Comparison of ENCODE assay signal across 1 cellular context in genomic region chr5:149145138-149145537, GRCh38.
TF ChIP-seq lines count a peak whose summit lies in the region.

No MANE protein-coding gene starts in this region.

TF ChIP-seq in HepG2, 621 proteins besides CTCF, POLR2A, EP300 and RAD21:
- TF ChIP-seq ZNF800 (CRISPR knock-in tag; IDR thresholded peaks at IDR 0.05) (no peak), STAT5B (CRISPR knock-in tag; IDR thresholded peaks at IDR 0.05) (no peak), KDM4B (CRISPR knock-in tag; IDR thresholded peaks at IDR 0.05) (no peak), PAXIP1 (CRISPR knock-in tag; conservative IDR thresholded peaks at IDR 0.05) (no peak), GATAD2A (CRISPR knock-in tag; IDR thresholded peaks at IDR 0.05) (no peak), PPARG (CRISPR knock-in tag; conservative IDR thresholded peaks at IDR 0.05) (no peak)
- TF ChIP-seq, protein P1, sequence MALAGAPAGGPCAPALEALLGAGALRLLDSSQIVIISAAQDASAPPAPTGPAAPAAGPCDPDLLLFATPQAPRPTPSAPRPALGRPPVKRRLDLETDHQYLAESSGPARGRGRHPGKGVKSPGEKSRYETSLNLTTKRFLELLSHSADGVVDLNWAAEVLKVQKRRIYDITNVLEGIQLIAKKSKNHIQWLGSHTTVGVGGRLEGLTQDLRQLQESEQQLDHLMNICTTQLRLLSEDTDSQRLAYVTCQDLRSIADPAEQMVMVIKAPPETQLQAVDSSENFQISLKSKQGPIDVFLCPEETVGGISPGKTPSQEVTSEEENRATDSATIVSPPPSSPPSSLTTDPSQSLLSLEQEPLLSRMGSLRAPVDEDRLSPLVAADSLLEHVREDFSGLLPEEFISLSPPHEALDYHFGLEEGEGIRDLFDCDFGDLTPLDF (CRISPR knock-in tag; IDR thresholded peaks at IDR 0.05), result no peak
- TF ChIP-seq, protein P2, sequence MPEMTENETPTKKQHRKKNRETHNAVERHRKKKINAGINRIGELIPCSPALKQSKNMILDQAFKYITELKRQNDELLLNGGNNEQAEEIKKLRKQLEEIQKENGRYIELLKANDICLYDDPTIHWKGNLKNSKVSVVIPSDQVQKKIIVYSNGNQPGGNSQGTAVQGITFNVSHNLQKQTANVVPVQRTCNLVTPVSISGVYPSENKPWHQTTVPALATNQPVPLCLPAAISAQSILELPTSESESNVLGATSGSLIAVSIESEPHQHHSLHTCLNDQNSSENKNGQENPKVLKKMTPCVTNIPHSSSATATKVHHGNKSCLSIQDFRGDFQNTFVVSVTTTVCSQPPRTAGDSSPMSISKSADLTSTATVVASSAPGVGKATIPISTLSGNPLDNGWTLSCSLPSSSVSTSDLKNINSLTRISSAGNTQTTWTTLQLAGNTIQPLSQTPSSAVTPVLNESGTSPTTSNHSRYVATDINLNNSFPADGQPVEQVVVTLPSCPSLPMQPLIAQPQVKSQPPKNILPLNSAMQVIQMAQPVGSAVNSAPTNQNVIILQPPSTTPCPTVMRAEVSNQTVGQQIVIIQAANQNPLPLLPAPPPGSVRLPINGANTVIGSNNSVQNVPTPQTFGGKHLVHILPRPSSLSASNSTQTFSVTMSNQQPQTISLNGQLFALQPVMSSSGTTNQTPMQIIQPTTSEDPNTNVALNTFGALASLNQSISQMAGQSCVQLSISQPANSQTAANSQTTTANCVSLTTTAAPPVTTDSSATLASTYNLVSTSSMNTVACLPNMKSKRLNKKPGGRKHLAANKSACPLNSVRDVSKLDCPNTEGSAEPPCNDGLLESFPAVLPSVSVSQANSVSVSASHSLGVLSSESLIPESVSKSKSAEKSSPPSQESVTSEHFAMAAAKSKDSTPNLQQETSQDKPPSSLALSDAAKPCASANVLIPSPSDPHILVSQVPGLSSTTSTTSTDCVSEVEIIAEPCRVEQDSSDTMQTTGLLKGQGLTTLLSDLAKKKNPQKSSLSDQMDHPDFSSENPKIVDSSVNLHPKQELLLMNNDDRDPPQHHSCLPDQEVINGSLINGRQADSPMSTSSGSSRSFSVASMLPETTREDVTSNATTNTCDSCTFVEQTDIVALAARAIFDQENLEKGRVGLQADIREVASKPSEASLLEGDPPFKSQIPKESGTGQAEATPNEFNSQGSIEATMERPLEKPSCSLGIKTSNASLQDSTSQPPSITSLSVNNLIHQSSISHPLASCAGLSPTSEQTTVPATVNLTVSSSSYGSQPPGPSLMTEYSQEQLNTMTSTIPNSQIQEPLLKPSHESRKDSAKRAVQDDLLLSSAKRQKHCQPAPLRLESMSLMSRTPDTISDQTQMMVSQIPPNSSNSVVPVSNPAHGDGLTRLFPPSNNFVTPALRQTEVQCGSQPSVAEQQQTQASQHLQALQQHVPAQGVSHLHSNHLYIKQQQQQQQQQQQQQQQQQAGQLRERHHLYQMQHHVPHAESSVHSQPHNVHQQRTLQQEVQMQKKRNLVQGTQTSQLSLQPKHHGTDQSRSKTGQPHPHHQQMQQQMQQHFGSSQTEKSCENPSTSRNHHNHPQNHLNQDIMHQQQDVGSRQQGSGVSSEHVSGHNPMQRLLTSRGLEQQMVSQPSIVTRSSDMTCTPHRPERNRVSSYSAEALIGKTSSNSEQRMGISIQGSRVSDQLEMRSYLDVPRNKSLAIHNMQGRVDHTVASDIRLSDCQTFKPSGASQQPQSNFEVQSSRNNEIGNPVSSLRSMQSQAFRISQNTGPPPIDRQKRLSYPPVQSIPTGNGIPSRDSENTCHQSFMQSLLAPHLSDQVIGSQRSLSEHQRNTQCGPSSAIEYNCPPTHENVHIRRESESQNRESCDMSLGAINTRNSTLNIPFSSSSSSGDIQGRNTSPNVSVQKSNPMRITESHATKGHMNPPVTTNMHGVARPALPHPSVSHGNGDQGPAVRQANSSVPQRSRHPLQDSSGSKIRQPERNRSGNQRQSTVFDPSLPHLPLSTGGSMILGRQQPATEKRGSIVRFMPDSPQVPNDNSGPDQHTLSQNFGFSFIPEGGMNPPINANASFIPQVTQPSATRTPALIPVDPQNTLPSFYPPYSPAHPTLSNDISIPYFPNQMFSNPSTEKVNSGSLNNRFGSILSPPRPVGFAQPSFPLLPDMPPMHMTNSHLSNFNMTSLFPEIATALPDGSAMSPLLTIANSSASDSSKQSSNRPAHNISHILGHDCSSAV (CRISPR knock-in tag; IDR thresholded peaks at IDR 0.05; ENCODE audit: borderline replicate concordance), result no peak
TF ChIP-seq in HepG2: peak in this region for 0.
